In genomic region chr1:33238194-33238724, GRCh38 we compare ENCODE assay signal across 2 cellular contexts.
TF ChIP-seq lines count a peak whose summit lies in the region.
"Not testable (repeated sequence)": the region's sequence is repeated elsewhere in the genome, so short reads cannot be mapped to it uniquely, and the experiment has no call there.

No MANE protein-coding gene starts in this region.

TF ChIP-seq in K562, 482 proteins besides CTCF, POLR2A, EP300 and RAD21:
- TF ChIP-seq CBX3 (IDR thresholded peaks at IDR 0.05; ENCODE audit: borderline replicate concordance in 1 of 2, low read length in 2 of 2): 0 out of 3 replicates have a peak, but pooled peaks of 1 of the 2 experiments have one; percentile 18
- TF ChIP-seq USF2 (CRISPR knock-in tag; IDR thresholded peaks at IDR 0.05): peak; percentile 87
- TF ChIP-seq NFYB (IDR thresholded peaks at IDR 0.05; ENCODE audit: extremely low read depth, insufficient read length): peak; percentile 70
- TF ChIP-seq TOE1 (IDR thresholded peaks at IDR 0.05; ENCODE audit: borderline replicate concordance): peak; percentile 84
- not testable (repeated sequence) for TF ChIP-seq TOE1 (CRISPR knock-in tag; IDR thresholded peaks at IDR 0.05; ENCODE audit: borderline replicate concordance, low read depth)
- TF ChIP-seq TFE3 (CRISPR knock-in tag; IDR thresholded peaks at IDR 0.05): peak; percentile 94
- TF ChIP-seq FOS (IDR thresholded peaks at IDR 0.05; ENCODE audit: extremely low read depth, insufficient read length): peak; percentile 58
- peak; percentile 89 for TF ChIP-seq RAD51 (IDR thresholded peaks at IDR 0.05; ENCODE audit: borderline replicate concordance, low read depth)
- TF ChIP-seq USF1 (CRISPR knock-in tag; IDR thresholded peaks at IDR 0.05): peak; percentile 87
- peak; percentile 63 for TF ChIP-seq ASH1L (IDR thresholded peaks at IDR 0.05; ENCODE audit: borderline replicate concordance, low read depth, partially characterized antibody)
- peak; percentile 77 for TF ChIP-seq RBM25 (IDR thresholded peaks at IDR 0.05; ENCODE audit: low read depth, low read length, severe bottlenecking)

TF ChIP-seq in HepG2, 621 proteins besides CTCF, POLR2A, EP300 and RAD21:
- TF ChIP-seq NFYC (CRISPR knock-in tag; IDR thresholded peaks at IDR 0.05): peak; percentile 74
- peak; percentile 59; the same call in 1 of the 2 replicates for TF ChIP-seq RAD51 (IDR thresholded peaks at IDR 0.05; ENCODE audit: borderline replicate concordance)
- peak; percentile 57 for TF ChIP-seq NFYB (CRISPR knock-in tag; IDR thresholded peaks at IDR 0.05)
- TF ChIP-seq USF2 (IDR thresholded peaks at IDR 0.05; ENCODE audit: low read depth, low read length): peak; percentile 63
- not testable (repeated sequence) for TF ChIP-seq USF2 (CRISPR knock-in tag; IDR thresholded peaks at IDR 0.05; ENCODE audit: borderline replicate concordance)
TF ChIP-seq in HepG2: peak in this region for 4; not testable (repeated sequence) for 617.
